33 cellular contexts compared by ENCODE assay signal in genomic region chr6:104418839-104419238, GRCh38.
"Had no signal": no experiment of that assay in that cellular context is flagged by ENCODE, and none has a peak within 500 bp of the region (broad histone marks: within the 10 kb centered on the region; RNA-seq: fewer than 3 reads in every experiment).

No MANE protein-coding gene starts in this region.

- H3K9me3 ChIP-seq: MG63 had no signal

- H3K27me3 ChIP-seq: MG63 had no signal

- H3K4me3 ChIP-seq: MG63 had no signal

- H3K36me3 ChIP-seq: MG63 had no signal

- DNase-seq: Karpas-422, MG63, MM.1S, NCI-H1048, NCI-H1092, NCI-H1092 treated with DMSO at 0.1 percent for 48 hours, NCI-H1105, NCI-H1105 treated with DMSO at 0.1 percent for 48 hours, NCI-H1417, NCI-H1417 treated with DMSO at 0.1 percent for 48 hours, NCI-H1436, NCI-H1436 treated with DMSO at 0.1 percent for 48 hours, NCI-H146, NCI-H1694, NCI-H1694 treated with DMSO at 0.1 percent for 48 hours, NCI-H187 treated with DMSO at 0.1 percent for 48 hours, NCI-H1930, NCI-H2029, NCI-H2029 treated with DMSO at 0.1 percent for 48 hours, NCI-H2081, NCI-H2081 treated with DMSO at 0.1 percent for 48 hours, NCI-H2107, NCI-H2171, NCI-H2171 treated with DMSO at 0.1 percent for 48 hours, NCI-H2227 treated with DMSO at 0.1 percent for 48 hours, NCI-H226, NCI-H345, NCI-H446, NCI-H446 treated with DMSO at 0.1 percent for 48 hours, NCI-H510A, NCI-H510A treated with DMSO at 0.1 percent for 48 hours, NCI-H524, NCI-H524 treated with DMSO at 0.1 percent for 48 hours had no signal
